Comparison of ENCODE assay signal across 38 cellular contexts in genomic region chrX:12227412-12228041, GRCh38.
"Had no signal": no experiment of that assay in that cellular context is flagged by ENCODE, and none has a peak within 500 bp of the region (broad histone marks: within the 10 kb centered on the region; RNA-seq: fewer than 3 reads in every experiment).

No MANE protein-coding gene starts in this region.

- DNase-seq: activated effector memory CD4-positive, alpha-beta T cell treated with anti-CD3 and anti-CD28 coated beads, Interleukin-2, amount 50 U/mL, for 16 hours; activated effector memory CD4-positive, alpha-beta T cell treated with Interleukin-2 at 50 U/mL for 16 hours; activated gamma-delta T cell; activated gamma-delta T cell treated with Interleukin-2 at 50 U/mL for 16 hours; activated naive CD4-positive, alpha-beta T cell; activated naive CD4-positive, alpha-beta T cell treated with anti-CD3 and anti-CD28 coated beads for 36 hours; activated naive CD4-positive, alpha-beta T cell treated with anti-CD3 and anti-CD28 coated beads, Interleukin-2, amount 10 ng/mL, durations not matched to agents 7 days and 5 days; activated naive CD4-positive, alpha-beta T cell treated with anti-CD3 and anti-CD28 coated beads, Interleukin-2, amount 50 U/mL, for 16 hours; activated naive CD4-positive, alpha-beta T cell treated with Interleukin-2 at 50 U/mL for 16 hours; activated naive CD8-positive, alpha-beta T cell treated with anti-CD3 and anti-CD28 coated beads for 36 hours; activated naive CD8-positive, alpha-beta T cell treated with anti-CD3 and anti-CD28 coated beads, Interleukin-2, amount 10 ng/mL, durations not matched to agents 7 days and 5 days; activated naive CD8-positive, alpha-beta T cell treated with anti-CD3 and anti-CD28 coated beads, Interleukin-2, amount 50 U/mL, for 24 hours; activated T-cell treated with anti-CD3 and anti-CD28 coated beads for 4 hours; activated T-cell treated with anti-CD3 and anti-CD28 coated beads, Interleukin-2, amount 50 U/mL, for 1 hour; activated T-cell treated with anti-CD3 and anti-CD28 coated beads, Interleukin-2, amount 50 U/mL, for 4 hours; activated T-cell treated with anti-CD3 and anti-CD28 coated beads, Interleukin-2, amount 50 U/mL, for 48 hours; adrenal gland; amniotic stem cell; amygdala; anterior cingulate cortex; aorta; body of pancreas; brain microvascular endothelial cell; caudate nucleus; central memory CD4-positive, alpha-beta T cell; cerebellar nuclear complex had no signal

- H3K36me3 Mint-ChIP-seq: activated naive CD4-positive, alpha-beta T cell treated with anti-CD3 and anti-CD28 coated beads, Interleukin-2, amount 10 ng/mL, durations not matched to agents 7 days and 5 days; activated naive CD4-positive, alpha-beta T cell treated with anti-CD3 and anti-CD28 coated beads, Interleukin-2, amount 50 U/mL, for 24 hours; activated naive CD4-positive, alpha-beta T cell treated with anti-CD3 and anti-CD28 coated beads, Interleukin-2, amount 50 U/mL, for 72 hours; activated naive CD8-positive, alpha-beta T cell; activated naive CD8-positive, alpha-beta T cell treated with anti-CD3 and anti-CD28 coated beads for 36 hours; activated naive CD8-positive, alpha-beta T cell treated with anti-CD3 and anti-CD28 coated beads, Interleukin-2, amount 10 ng/mL, durations not matched to agents 7 days and 5 days; brain had no signal

- H3K4me1 ChIP-seq: adrenal gland, ascending aorta, body of pancreas, breast epithelium had no signal

- H3K27me3 ChIP-seq: adrenal gland, ascending aorta, body of pancreas, brain microvascular endothelial cell, cardiac muscle cell had no signal

- H3K36me3 ChIP-seq: adrenal gland, ascending aorta, brain microvascular endothelial cell, breast epithelium, cardiac muscle cell had no signal

- H3K9me3 Mint-ChIP-seq: activated naive CD4-positive, alpha-beta T cell treated with anti-CD3 and anti-CD28 coated beads for 36 hours; activated naive CD4-positive, alpha-beta T cell treated with anti-CD3 and anti-CD28 coated beads, Interleukin-2, amount 10 ng/mL, durations not matched to agents 7 days and 5 days; activated naive CD4-positive, alpha-beta T cell treated with anti-CD3 and anti-CD28 coated beads, Interleukin-2, amount 50 U/mL, for 24 hours; activated naive CD4-positive, alpha-beta T cell treated with anti-CD3 and anti-CD28 coated beads, Interleukin-2, amount 50 U/mL, for 72 hours; activated naive CD8-positive, alpha-beta T cell treated with anti-CD3 and anti-CD28 coated beads for 36 hours; activated naive CD8-positive, alpha-beta T cell treated with anti-CD3 and anti-CD28 coated beads, Interleukin-2, amount 10 ng/mL, durations not matched to agents 7 days and 5 days; activated naive CD8-positive, alpha-beta T cell treated with anti-CD3 and anti-CD28 coated beads, Interleukin-2, amount 50 U/mL, for 24 hours; activated T-cell treated with anti-CD3 and anti-CD28 coated beads, Interleukin-2, amount 50 U/mL, for 4 hours; activated T-helper 1 cell treated with anti-CD3 and anti-CD28 coated beads, Interleukin-12 subunit alpha, Interleukin-12 subunit beta, Interleukin-2, Interleukin-4 antibody, amounts not matched to agents 30 ng/mL and 10 ng/mL and 1 ng/mL, durations not matched to agents 14 hours and 24 hours and 36 hours; activated T-helper 17 cell treated with anti-CD3 and anti-CD28 coated beads, Interleukin-2, amount 50 U/mL, for 72 hours; activated T-helper 2 cell treated with anti-CD3 and anti-CD28 coated beads, Interferon-gamma antibody, Interleukin-2, Interleukin-4, amounts not matched to agents 10 μg/mL and 5 μg/mL and 100 μg/mL, durations not matched to agents 14 hours and 24 hours and 36 hours; central memory CD8-positive, alpha-beta T cell had no signal

- FAIRE-seq: bronchial epithelial cell had no signal

- H3K4me3 ChIP-seq: adrenal gland, ascending aorta, body of pancreas, breast epithelium, cardiac muscle cell had no signal

- H3K9me3 ChIP-seq: adrenal gland, ascending aorta, body of pancreas, breast epithelium had no signal

- ATAC-seq: activated naive CD4-positive, alpha-beta T cell treated with anti-CD3 and anti-CD28 coated beads, Interleukin-2, amount 50 U/mL, for 72 hours; activated naive CD8-positive, alpha-beta T cell treated with anti-CD3 and anti-CD28 coated beads, Interleukin-2, amount 50 U/mL, for 24 hours; activated T-cell treated with anti-CD3 and anti-CD28 coated beads, Interleukin-2, amount 50 U/mL, for 4 hours; activated T-helper 17 cell treated with anti-CD3 and anti-CD28 coated beads, Interleukin-2, amount 50 U/mL, for 72 hours; body of pancreas had no signal

- H3K27ac ChIP-seq: adrenal gland, ascending aorta, body of pancreas, brain microvascular endothelial cell, breast epithelium, cardiac muscle cell had no signal

- H3K4me1 Mint-ChIP-seq: activated naive CD4-positive, alpha-beta T cell treated with anti-CD3 and anti-CD28 coated beads, Interleukin-2, amount 10 ng/mL, durations not matched to agents 7 days and 5 days; activated naive CD4-positive, alpha-beta T cell treated with anti-CD3 and anti-CD28 coated beads, Interleukin-2, amount 50 U/mL, for 24 hours; activated naive CD8-positive, alpha-beta T cell treated with anti-CD3 and anti-CD28 coated beads for 36 hours; activated naive CD8-positive, alpha-beta T cell treated with anti-CD3 and anti-CD28 coated beads, Interleukin-2, amount 10 ng/mL, durations not matched to agents 7 days and 5 days; activated naive CD8-positive, alpha-beta T cell treated with anti-CD3 and anti-CD28 coated beads, Interleukin-2, amount 50 U/mL, for 24 hours; activated T-helper 17 cell treated with anti-CD3 and anti-CD28 coated beads, Interleukin-2, amount 50 U/mL, for 72 hours; brain; central memory CD8-positive, alpha-beta T cell had no signal

- H3K4me3 Mint-ChIP-seq: activated naive CD4-positive, alpha-beta T cell treated with anti-CD3 and anti-CD28 coated beads for 36 hours; activated naive CD4-positive, alpha-beta T cell treated with anti-CD3 and anti-CD28 coated beads, Interleukin-2, amount 10 ng/mL, durations not matched to agents 7 days and 5 days; activated naive CD4-positive, alpha-beta T cell treated with anti-CD3 and anti-CD28 coated beads, Interleukin-2, amount 50 U/mL, for 24 hours; activated naive CD8-positive, alpha-beta T cell; activated naive CD8-positive, alpha-beta T cell treated with anti-CD3 and anti-CD28 coated beads for 36 hours; activated naive CD8-positive, alpha-beta T cell treated with anti-CD3 and anti-CD28 coated beads, Interleukin-2, amount 10 ng/mL, durations not matched to agents 7 days and 5 days; activated naive CD8-positive, alpha-beta T cell treated with anti-CD3 and anti-CD28 coated beads, Interleukin-2, amount 50 U/mL, for 24 hours; activated T-cell treated with anti-CD3 and anti-CD28 coated beads, Interleukin-2, amount 50 U/mL, for 4 hours; activated T-helper 1 cell treated with anti-CD3 and anti-CD28 coated beads, Interleukin-12 subunit alpha, Interleukin-12 subunit beta, Interleukin-2, Interleukin-4 antibody, amounts not matched to agents 30 ng/mL and 10 ng/mL and 1 ng/mL, durations not matched to agents 14 hours and 24 hours and 36 hours; activated T-helper 17 cell treated with anti-CD3 and anti-CD28 coated beads, Interleukin-2, amount 50 U/mL, for 72 hours; brain; central memory CD8-positive, alpha-beta T cell had no signal

- H3K27me3 Mint-ChIP-seq: activated naive CD4-positive, alpha-beta T cell treated with anti-CD3 and anti-CD28 coated beads, Interleukin-2, amount 10 ng/mL, durations not matched to agents 7 days and 5 days; activated naive CD4-positive, alpha-beta T cell treated with anti-CD3 and anti-CD28 coated beads, Interleukin-2, amount 50 U/mL, for 24 hours; activated naive CD8-positive, alpha-beta T cell; activated naive CD8-positive, alpha-beta T cell treated with anti-CD3 and anti-CD28 coated beads for 36 hours; activated naive CD8-positive, alpha-beta T cell treated with anti-CD3 and anti-CD28 coated beads, Interleukin-2, amount 10 ng/mL, durations not matched to agents 7 days and 5 days; activated naive CD8-positive, alpha-beta T cell treated with anti-CD3 and anti-CD28 coated beads, Interleukin-2, amount 50 U/mL, for 24 hours; activated T-helper 17 cell treated with anti-CD3 and anti-CD28 coated beads, Interleukin-2, amount 50 U/mL, for 72 hours; central memory CD8-positive, alpha-beta T cell had no signal

- H3K27ac Mint-ChIP-seq: activated naive CD4-positive, alpha-beta T cell treated with anti-CD3 and anti-CD28 coated beads for 36 hours; activated naive CD4-positive, alpha-beta T cell treated with anti-CD3 and anti-CD28 coated beads, Interleukin-2, amount 10 ng/mL, durations not matched to agents 7 days and 5 days; activated naive CD4-positive, alpha-beta T cell treated with anti-CD3 and anti-CD28 coated beads, Interleukin-2, amount 50 U/mL, for 24 hours; activated naive CD8-positive, alpha-beta T cell; activated naive CD8-positive, alpha-beta T cell treated with anti-CD3 and anti-CD28 coated beads for 36 hours; activated naive CD8-positive, alpha-beta T cell treated with anti-CD3 and anti-CD28 coated beads, Interleukin-2, amount 10 ng/mL, durations not matched to agents 7 days and 5 days; activated naive CD8-positive, alpha-beta T cell treated with anti-CD3 and anti-CD28 coated beads, Interleukin-2, amount 50 U/mL, for 24 hours; activated T-helper 1 cell treated with anti-CD3 and anti-CD28 coated beads, Interleukin-12 subunit alpha, Interleukin-12 subunit beta, Interleukin-2, Interleukin-4 antibody, amounts not matched to agents 30 ng/mL and 10 ng/mL and 1 ng/mL, durations not matched to agents 14 hours and 24 hours and 36 hours; activated T-helper 17 cell treated with anti-CD3 and anti-CD28 coated beads, Interleukin-2, amount 50 U/mL, for 72 hours; activated T-helper 2 cell treated with anti-CD3 and anti-CD28 coated beads, Interferon-gamma antibody, Interleukin-2, Interleukin-4, amounts not matched to agents 10 μg/mL and 5 μg/mL and 100 μg/mL, durations not matched to agents 14 hours and 24 hours and 36 hours; brain had no signal
